ENCODE assay signal across 20 cellular contexts in the genomic region with DNA sequence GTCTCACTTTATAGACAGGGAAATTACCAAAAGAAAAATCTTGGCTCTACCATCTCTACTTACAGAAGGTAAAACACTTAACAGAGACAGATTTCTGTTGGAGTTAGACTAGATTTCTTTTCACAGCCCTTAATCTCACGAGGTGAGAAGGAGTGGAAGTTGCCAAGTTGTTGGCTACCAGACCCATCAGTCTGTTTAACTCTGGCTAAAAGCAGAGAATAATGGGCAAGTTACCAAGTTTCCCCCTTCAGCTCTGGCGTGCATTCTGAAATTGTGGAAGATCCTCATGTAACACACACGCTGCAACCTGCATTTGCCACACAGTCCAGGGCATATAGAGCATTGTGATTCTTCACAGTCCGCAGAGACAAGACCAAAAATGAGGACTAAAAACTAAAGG. TPM values are rescaled to one million over a fixed set of nuclear protein-coding genes. Genes with fewer than 3 reads are reported as not detected.
A peak's percentile ranks its signal among the peaks of the same experiment; 100 is the strongest.
DNase-seq lines count a peak whose midpoint lies in the region; ATAC-seq and TF ChIP-seq lines count a peak whose summit lies in the region.
"Had no signal": no experiment of that assay in that cellular context is flagged by ENCODE, and none has a peak within 500 bp of the region (broad histone marks: within the 10 kb centered on the region; RNA-seq: fewer than 3 reads in every experiment).

No MANE protein-coding gene starts in this region.

- H3K27ac ChIP-seq in gastroesophageal sphincter (peak overlapping the region in 3 of 4 donors; percentile 5 to 25 (median 12)), smooth muscle cell (ENCODE audit: low read depth) (no peak overlapping the region), uterus (no peak overlapping the region)
- H3K27ac ChIP-seq: 22Rv1, C4-2B, HL-60, KMS-11 had no signal

- TF ChIP-seq POLR2A in gastroesophageal sphincter (IDR thresholded peaks at IDR 0.05) (no peak), uterus (IDR thresholded peaks at IDR 0.05) (no peak)

- peaks cover 0 to 67% of the 10 kb centered on the region in 2 donors for H3K36me3 ChIP-seq in gastroesophageal sphincter
- H3K36me3 ChIP-seq in smooth muscle cell (ENCODE audit: low read depth), result peaks cover 8% of the 10 kb centered on the region
- no peaks in the 10 kb centered on the region for H3K36me3 ChIP-seq in uterus

- H3K4me1 ChIP-seq in gastroesophageal sphincter, result peaks cover 0 to 40% (median 0%) of the 10 kb centered on the region in 3 donors
- H3K4me1 ChIP-seq in smooth muscle cell (ENCODE audit: low read depth), result peaks cover 10% of the 10 kb centered on the region
- H3K4me1 ChIP-seq in uterus, result no peaks in the 10 kb centered on the region

- intact Hi-C loops in left cardiac atrium (cut with DNase I), result no loop called here
- intact Hi-C loops in cardiac septum (cut with DNase I), result no loop called here
- intact Hi-C loops in uterus (cut with DNase I; ENCODE audit: low total_unique reads), result no loop called here

- no peak for TF ChIP-seq EP300 in gastroesophageal sphincter (IDR thresholded peaks at IDR 0.05)

- H3K9ac ChIP-seq in smooth muscle cell (ENCODE audit: low read depth), result no peak overlapping the region
- H3K9ac ChIP-seq: KMS-11 had no signal

- no peaks in the 10 kb centered on the region for H3F3A ChIP-seq in smooth muscle cell (ENCODE audit: low read depth)

- H3K79me2 ChIP-seq in smooth muscle cell (ENCODE audit: low read depth), result no peaks in the 10 kb centered on the region

- H2AFZ ChIP-seq in smooth muscle cell (ENCODE audit: low read depth), result no peak overlapping the region

- 38 to 50% methylated on average over 1 to 4 of the region's 4 CpGs for WGBS in gastroesophageal sphincter (ENCODE audit: low coverage in 1 of 2), 2 donors
- WGBS in smooth muscle cell (ENCODE audit: low lambda C conversion rate), result 97% methylated on average over 4 of the region's 4 CpGs

- DNase-seq in DMS 273 (lab: John Stamatoyannopoulos, UW; ENCODE audit: unreplicated experiment), result peak; percentile 11
- DNase-seq in DMS 273 treated with DMSO at 0.1 percent for 48 hours (lab: John Stamatoyannopoulos, UW), result no peak
- DNase-seq in left cardiac atrium, result no peak
- no peak for DNase-seq in cardiac septum (ENCODE audit: low spot score)
- no peak for DNase-seq in smooth muscle cell (lab: John Stamatoyannopoulos, UW; ENCODE audit: unreplicated experiment)
- DNase-seq in uterus, result no peak
- DNase-seq: AML-193, DND-41, HFFc6, NCI-H1436, NCI-H2029 treated with DMSO at 0.1 percent for 48 hours, NCI-H2171, OCI-M1, SHP77 had no signal

- H3K4me3 ChIP-seq in gastroesophageal sphincter (no peak overlapping the region), smooth muscle cell (no peak overlapping the region), uterus (no peak overlapping the region)

- peak; percentile 13 to 14 for ATAC-seq in left cardiac atrium
- ATAC-seq in gastroesophageal sphincter, result no peak
- ATAC-seq in GM19328 (IDR thresholded peaks at IDR 0.05; ENCODE audit: unreplicated experiment), result no peak

- TF ChIP-seq CTCF in gastroesophageal sphincter (IDR thresholded peaks at IDR 0.05), result no peak
- no peak for TF ChIP-seq CTCF in smooth muscle cell (IDR thresholded peaks at IDR 0.05; ENCODE audit: borderline replicate concordance, insufficient read depth, poor library complexity, severe bottlenecking)
- no peak for TF ChIP-seq CTCF in uterus (IDR thresholded peaks at IDR 0.05)

- H3K4me2 ChIP-seq in smooth muscle cell, result no peak overlapping the region
- H3K4me2 ChIP-seq: KMS-11 had no signal

- no peaks in the 10 kb centered on the region for H3K27me3 ChIP-seq in gastroesophageal sphincter
- no peaks in the 10 kb centered on the region for H3K27me3 ChIP-seq in smooth muscle cell (ENCODE audit: low read depth)
- no peaks in the 10 kb centered on the region for H3K27me3 ChIP-seq in uterus

- H4K20me1 ChIP-seq in smooth muscle cell (ENCODE audit: low read depth), result peaks cover 27% of the 10 kb centered on the region

- H3K9me3 ChIP-seq in gastroesophageal sphincter, result no peaks in the 10 kb centered on the region
- no peaks in the 10 kb centered on the region for H3K9me3 ChIP-seq in smooth muscle cell (replicated peaks; ENCODE audit: low read depth)
- no peaks in the 10 kb centered on the region for H3K9me3 ChIP-seq in uterus

RNA-seq across cellular contexts. Expression of gene STX6, which starts 49.3 kb away (rescaled TPM):
- total RNA-seq in left cardiac atrium (10 to 100 TPM in 1 of 2 donors, 1 to 10 TPM in 1; 10.0 to 10.3 TPM), cardiac septum (8.3 TPM), gastroesophageal sphincter (10 to 100 TPM; 16.3 to 36.3 (median 24.6) TPM), smooth muscle cell (16.9 and 19.2 TPM in 2 replicates), uterus (10 to 100 TPM in 3 of 4 donors, 1 to 10 TPM in 1; 3.1 to 42.5 (median 17.5) TPM)
- 9.3 and 12.2 TPM in 2 replicates for polyA plus RNA-seq in smooth muscle cell

Comparison
In these comparisons a context has a peak if more than half of its experiments do, and no peak if none do; other contexts are left out.
1. ATAC-seq: peak in left cardiac atrium (2 of 2); none in gastroesophageal sphincter (single experiment) and GM19328 (single experiment).
2. H3K27ac ChIP-seq: peak in gastroesophageal sphincter (3 of 4); none in smooth muscle cell (single experiment) and uterus (0 of 2).